ENCODE assay signal across 7 cellular contexts in the genomic region with DNA sequence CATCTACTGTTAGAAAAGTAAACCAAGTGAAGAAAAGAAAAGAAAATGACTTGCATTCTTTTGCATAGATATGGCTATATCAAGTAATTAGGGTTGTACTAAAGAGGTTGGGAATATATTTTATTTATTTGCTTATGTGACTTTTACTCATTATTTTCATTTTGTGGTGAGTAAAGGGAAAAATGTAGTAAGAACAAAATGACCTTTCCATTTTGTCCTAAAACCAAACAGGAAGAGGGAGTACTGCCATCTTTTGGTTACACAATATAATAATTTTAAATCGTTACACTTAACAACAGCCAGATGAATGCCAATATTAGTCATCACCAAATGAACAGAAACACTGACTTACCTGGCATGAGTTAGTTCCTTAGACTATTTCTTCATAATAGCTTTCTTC.
A peak's percentile ranks its signal among the peaks of the same experiment; 100 is the strongest.
DNase-seq lines count a peak whose midpoint lies in the region; ATAC-seq and TF ChIP-seq lines count a peak whose summit lies in the region.

No MANE protein-coding gene starts in this region.

- TF ChIP-seq CTCF in retinal pigment epithelial cell (conservative IDR thresholded peaks at IDR 0.05; ENCODE audit: low read depth, low read length): peak; percentile 32

- H3K4me3 ChIP-seq in retinal pigment epithelial cell (ENCODE audit: low read length): no peak overlapping the region

- ATAC-seq in GM18907 (IDR thresholded peaks at IDR 0.05; ENCODE audit: unreplicated experiment): peak; percentile 62
- no peak for ATAC-seq in HG02588 (IDR thresholded peaks at IDR 0.05; ENCODE audit: unreplicated experiment)
- no peak for ATAC-seq in GM21717 (IDR thresholded peaks at IDR 0.05; ENCODE audit: unreplicated experiment)

- DNase-seq in MV-4-11 (lab: John Stamatoyannopoulos, UW) (peak; percentile 67), dedifferentiated amniotic fluid mesenchymal stem cell (ENCODE audit: extremely low spot score) (peak; percentile 88), retinal pigment epithelial cell (ENCODE audit: low read depth) (peak; percentile 40), putamen (ENCODE audit: low spot score) (no peak)
